Comparison of ENCODE assay signal across 16 cellular contexts in the genomic region with DNA sequence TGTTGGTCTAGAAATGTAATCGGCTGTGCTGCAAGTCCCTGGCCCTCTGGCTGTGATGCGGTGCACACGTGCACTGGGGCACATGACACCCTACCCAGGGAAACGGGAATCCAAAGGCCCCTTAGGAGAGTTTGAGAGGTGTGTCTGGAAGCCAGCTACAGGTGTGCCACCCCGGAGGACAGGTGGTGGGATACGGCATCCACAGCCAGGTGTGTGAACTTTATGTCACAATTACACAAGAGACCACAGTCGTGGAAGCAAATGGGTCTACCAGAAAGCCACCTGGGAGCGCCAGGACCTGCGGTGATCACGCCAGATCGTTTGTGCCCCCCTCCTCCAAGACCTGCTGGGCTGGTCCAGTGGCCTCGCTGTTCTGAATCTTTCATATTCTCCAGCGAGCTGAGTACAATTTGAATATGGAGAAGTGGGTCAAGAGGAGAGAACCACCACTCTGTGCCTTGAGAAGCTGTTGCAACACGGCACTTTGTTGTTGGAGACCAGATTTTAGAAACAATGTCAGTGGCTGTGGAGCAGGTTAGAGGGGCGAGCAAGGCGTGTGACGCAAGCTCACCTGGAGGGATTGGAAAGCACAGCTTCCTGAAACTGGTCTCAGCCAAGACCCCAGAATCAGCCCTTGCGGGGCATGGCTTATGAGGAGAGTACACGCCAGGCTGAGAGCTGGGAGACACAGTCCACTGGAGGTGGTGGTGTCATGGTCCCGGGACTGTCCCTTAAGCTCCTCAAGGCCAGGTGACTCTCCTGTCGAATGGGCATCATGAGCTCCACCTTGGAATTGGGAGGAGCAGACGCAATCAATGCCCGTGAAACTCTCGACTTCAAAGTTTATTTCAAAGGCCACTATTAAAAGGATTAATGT.
"Had no signal": no experiment of that assay in that cellular context is flagged by ENCODE, and none has a peak within 500 bp of the region (broad histone marks: within the 10 kb centered on the region; RNA-seq: fewer than 3 reads in every experiment).

No MANE protein-coding gene starts in this region.

- H3K9me3 ChIP-seq: suprapubic skin had no signal

- H3K4me1 Mint-ChIP-seq: activated CD4-positive, alpha-beta memory T cell treated with anti-CD3 and anti-CD28 coated beads, Interleukin-2, amount 10 ng/mL, durations not matched to agents 7 days and 5 days; activated CD4-positive, alpha-beta T cell treated with anti-CD3 and anti-CD28 coated beads for 36 hours; activated naive CD8-positive, alpha-beta T cell treated with anti-CD3 and anti-CD28 coated beads, Interleukin-2, amount 10 ng/mL, durations not matched to agents 7 days and 5 days; nephron had no signal

- H3K4me3 ChIP-seq: coronary artery, suprapubic skin had no signal

- DNase-seq: activated CD4-positive, alpha-beta memory T cell treated with anti-CD3 and anti-CD28 coated beads, Interleukin-2, amount 10 ng/mL, durations not matched to agents 7 days and 5 days; activated CD4-positive, alpha-beta T cell treated with anti-CD3 and anti-CD28 coated beads for 36 hours; activated naive CD8-positive, alpha-beta T cell treated with anti-CD3 and anti-CD28 coated beads, Interleukin-2, amount 10 ng/mL, durations not matched to agents 7 days and 5 days; effector CD4-positive, alpha-beta T cell; foreskin melanocyte; mesendoderm; stimulated activated CD4-positive, alpha-beta T cell treated with anti-CD3 and anti-CD28 coated beads, Interleukin-2, amount 100 ng/mL, for 48 hours; stimulated activated naive CD8-positive, alpha-beta T cell treated with anti-CD3 and anti-CD28 coated beads, Interleukin-15, Interleukin-2, amounts not matched to agents 100 U/mL and 50 U/mL, for 24 hours; T1000; WERI-Rb-1 had no signal

- H3K36me3 ChIP-seq: suprapubic skin, WERI-Rb-1 had no signal

- H3K4me1 ChIP-seq: suprapubic skin had no signal

- H3K4me3 Mint-ChIP-seq: activated CD4-positive, alpha-beta memory T cell treated with anti-CD3 and anti-CD28 coated beads, Interleukin-2, amount 10 ng/mL, durations not matched to agents 7 days and 5 days; activated CD4-positive, alpha-beta T cell treated with anti-CD3 and anti-CD28 coated beads for 36 hours; activated naive CD8-positive, alpha-beta T cell treated with anti-CD3 and anti-CD28 coated beads, Interleukin-2, amount 10 ng/mL, durations not matched to agents 7 days and 5 days; nephron had no signal

- ATAC-seq: activated CD4-positive, alpha-beta T cell treated with anti-CD3 and anti-CD28 coated beads for 36 hours; left lobe of liver; stimulated activated naive CD8-positive, alpha-beta T cell treated with anti-CD3 and anti-CD28 coated beads, Interleukin-15, Interleukin-2, amounts not matched to agents 100 U/mL and 50 U/mL, for 24 hours had no signal

- H3K27ac ChIP-seq: coronary artery, suprapubic skin, WERI-Rb-1 had no signal

- H3K9me3 Mint-ChIP-seq: activated CD4-positive, alpha-beta memory T cell treated with anti-CD3 and anti-CD28 coated beads, Interleukin-2, amount 10 ng/mL, durations not matched to agents 7 days and 5 days; activated naive CD8-positive, alpha-beta T cell treated with anti-CD3 and anti-CD28 coated beads, Interleukin-2, amount 10 ng/mL, durations not matched to agents 7 days and 5 days had no signal

- H3K27ac Mint-ChIP-seq: activated CD4-positive, alpha-beta memory T cell treated with anti-CD3 and anti-CD28 coated beads, Interleukin-2, amount 10 ng/mL, durations not matched to agents 7 days and 5 days; activated CD4-positive, alpha-beta T cell treated with anti-CD3 and anti-CD28 coated beads for 36 hours; activated naive CD8-positive, alpha-beta T cell treated with anti-CD3 and anti-CD28 coated beads, Interleukin-2, amount 10 ng/mL, durations not matched to agents 7 days and 5 days; nephron had no signal

- FAIRE-seq: islet of Langerhans, urothelium cell line had no signal
